33 cellular contexts compared by ENCODE assay signal in genomic region chr3:194078046-194078445, GRCh38. TPM values are rescaled to one million over a fixed set of nuclear protein-coding genes. Genes with fewer than 3 reads are reported as not detected.
"Had no signal": no experiment of that assay in that cellular context is flagged by ENCODE, and none has a peak within 500 bp of the region (broad histone marks: within the 10 kb centered on the region; RNA-seq: fewer than 3 reads in every experiment).

No MANE protein-coding gene starts in this region.

- H3K27me3 ChIP-seq: ascending aorta, breast epithelium, cardiac muscle cell had no signal

- H3K27ac Mint-ChIP-seq: activated CD4-positive, alpha-beta memory T cell treated with anti-CD3 and anti-CD28 coated beads for 36 hours; activated CD4-positive, alpha-beta T cell treated with anti-CD3 and anti-CD28 coated beads for 36 hours; activated CD4-positive, alpha-beta T cell treated with anti-CD3 and anti-CD28 coated beads, Interleukin-2, amount 10 ng/mL, durations not matched to agents 24 days and 14 days; activated CD8-positive, alpha-beta memory T cell treated with anti-CD3 and anti-CD28 coated beads, Interleukin-2, amount 10 ng/mL, durations not matched to agents 7 days and 5 days; activated CD8-positive, alpha-beta T cell treated with anti-CD3 and anti-CD28 coated beads, Interleukin-2, amount 10 ng/mL, durations not matched to agents 7 days and 5 days; activated naive CD4-positive, alpha-beta T cell treated with anti-CD3 and anti-CD28 coated beads for 36 hours; activated naive CD4-positive, alpha-beta T cell treated with anti-CD3 and anti-CD28 coated beads, Interleukin-2, amount 50 U/mL, for 24 hours; activated naive CD8-positive, alpha-beta T cell treated with anti-CD3 and anti-CD28 coated beads for 36 hours; activated naive CD8-positive, alpha-beta T cell treated with anti-CD3 and anti-CD28 coated beads, Interleukin-2, amount 50 U/mL, for 24 hours; activated T-helper 1 cell treated with anti-CD3 and anti-CD28 coated beads, Interleukin-12 subunit alpha, Interleukin-12 subunit beta, Interleukin-2, Interleukin-4 antibody, amounts not matched to agents 30 ng/mL and 10 ng/mL and 1 ng/mL, durations not matched to agents 14 hours and 24 hours and 36 hours; activated T-helper 2 cell treated with anti-CD3 and anti-CD28 coated beads, Interferon-gamma antibody, Interleukin-2, Interleukin-4, amounts not matched to agents 10 μg/mL and 5 μg/mL and 100 μg/mL, durations not matched to agents 14 hours and 24 hours and 36 hours; endodermal cell had no signal

- H3K36me3 ChIP-seq: ascending aorta, breast epithelium, cardiac muscle cell had no signal

- H3K36me3 Mint-ChIP-seq: activated CD4-positive, alpha-beta memory T cell treated with anti-CD3 and anti-CD28 coated beads for 36 hours; activated CD8-positive, alpha-beta memory T cell treated with anti-CD3 and anti-CD28 coated beads, Interleukin-2, amount 10 ng/mL, durations not matched to agents 7 days and 5 days; activated naive CD4-positive, alpha-beta T cell treated with anti-CD3 and anti-CD28 coated beads, Interleukin-2, amount 50 U/mL, for 24 hours; activated naive CD8-positive, alpha-beta T cell treated with anti-CD3 and anti-CD28 coated beads for 36 hours; brain had no signal

- H3K4me3 Mint-ChIP-seq: activated CD4-positive, alpha-beta memory T cell treated with anti-CD3 and anti-CD28 coated beads for 36 hours; activated CD4-positive, alpha-beta T cell treated with anti-CD3 and anti-CD28 coated beads for 36 hours; activated CD4-positive, alpha-beta T cell treated with anti-CD3 and anti-CD28 coated beads, Interleukin-2, amount 10 ng/mL, durations not matched to agents 24 days and 14 days; activated CD8-positive, alpha-beta memory T cell treated with anti-CD3 and anti-CD28 coated beads, Interleukin-2, amount 10 ng/mL, durations not matched to agents 7 days and 5 days; activated CD8-positive, alpha-beta T cell treated with anti-CD3 and anti-CD28 coated beads, Interleukin-2, amount 10 ng/mL, durations not matched to agents 7 days and 5 days; activated naive CD4-positive, alpha-beta T cell treated with anti-CD3 and anti-CD28 coated beads for 36 hours; activated naive CD4-positive, alpha-beta T cell treated with anti-CD3 and anti-CD28 coated beads, Interleukin-2, amount 50 U/mL, for 24 hours; activated naive CD8-positive, alpha-beta T cell treated with anti-CD3 and anti-CD28 coated beads for 36 hours; activated naive CD8-positive, alpha-beta T cell treated with anti-CD3 and anti-CD28 coated beads, Interleukin-2, amount 50 U/mL, for 24 hours; activated T-helper 1 cell treated with anti-CD3 and anti-CD28 coated beads, Interleukin-12 subunit alpha, Interleukin-12 subunit beta, Interleukin-2, Interleukin-4 antibody, amounts not matched to agents 30 ng/mL and 10 ng/mL and 1 ng/mL, durations not matched to agents 14 hours and 24 hours and 36 hours; brain; dendritic cell treated with granulocyte-macrophage colony-stimulating factor and Interleukin-4, amounts not matched to agents 40 ng/mL and 50 ng/mL, for 4 days; endodermal cell had no signal

- DNase-seq: activated CD4-positive, alpha-beta memory T cell treated with anti-CD3 and anti-CD28 coated beads for 36 hours; activated CD4-positive, alpha-beta T cell treated with anti-CD3 and anti-CD28 coated beads for 36 hours; activated CD4-positive, alpha-beta T cell treated with anti-CD3 and anti-CD28 coated beads, Interleukin-2, amount 10 ng/mL, durations not matched to agents 24 days and 14 days; activated CD4-positive, CD25-positive, alpha-beta regulatory T cell; activated CD4-positive, CD25-positive, alpha-beta regulatory T cell treated with anti-CD3 and anti-CD28 coated beads, Interleukin-2, amount 50 U/mL, for 72 hours; activated CD8-positive, alpha-beta memory T cell treated with anti-CD3 and anti-CD28 coated beads, Interleukin-2, amount 10 ng/mL, durations not matched to agents 7 days and 5 days; activated CD8-positive, alpha-beta memory T cell treated with anti-CD3 and anti-CD28 coated beads, Interleukin-2, amount 50 U/mL, for 4 hours; activated CD8-positive, alpha-beta T cell treated with anti-CD3 and anti-CD28 coated beads, Interleukin-2, amount 10 ng/mL, durations not matched to agents 7 days and 5 days; activated effector memory CD4-positive, alpha-beta T cell treated with anti-CD3 and anti-CD28 coated beads, Interleukin-2, amount 50 U/mL, for 16 hours; activated naive CD4-positive, alpha-beta T cell treated with anti-CD3 and anti-CD28 coated beads for 36 hours; activated naive CD8-positive, alpha-beta T cell treated with anti-CD3 and anti-CD28 coated beads for 36 hours; activated naive CD8-positive, alpha-beta T cell treated with anti-CD3 and anti-CD28 coated beads, Interleukin-2, amount 50 U/mL, for 24 hours; activated T-cell treated with anti-CD3 and anti-CD28 coated beads, Interleukin-2, amount 50 U/mL, for 1 hour; activated T-cell treated with anti-CD3 and anti-CD28 coated beads, Interleukin-2, amount 50 U/mL, for 48 hours; central memory CD4-positive, alpha-beta T cell; cerebellar nuclear complex; dorsolateral prefrontal cortex; effector memory CD4-positive, alpha-beta T cell; endodermal cell; foreskin fibroblast; head of caudate nucleus; T-helper 2 cell had no signal

- H3K27ac ChIP-seq: ascending aorta, breast epithelium, cardiac muscle cell, coronary artery, dorsolateral prefrontal cortex had no signal

- H3K9me3 Mint-ChIP-seq: activated CD4-positive, alpha-beta memory T cell treated with anti-CD3 and anti-CD28 coated beads for 36 hours; activated CD4-positive, alpha-beta T cell treated with anti-CD3 and anti-CD28 coated beads, Interleukin-2, amount 10 ng/mL, durations not matched to agents 24 days and 14 days; activated naive CD4-positive, alpha-beta T cell treated with anti-CD3 and anti-CD28 coated beads for 36 hours; activated naive CD4-positive, alpha-beta T cell treated with anti-CD3 and anti-CD28 coated beads, Interleukin-2, amount 50 U/mL, for 24 hours; activated naive CD8-positive, alpha-beta T cell treated with anti-CD3 and anti-CD28 coated beads for 36 hours; activated naive CD8-positive, alpha-beta T cell treated with anti-CD3 and anti-CD28 coated beads, Interleukin-2, amount 50 U/mL, for 24 hours; activated T-helper 1 cell treated with anti-CD3 and anti-CD28 coated beads, Interleukin-12 subunit alpha, Interleukin-12 subunit beta, Interleukin-2, Interleukin-4 antibody, amounts not matched to agents 30 ng/mL and 10 ng/mL and 1 ng/mL, durations not matched to agents 14 hours and 24 hours and 36 hours; activated T-helper 2 cell treated with anti-CD3 and anti-CD28 coated beads, Interferon-gamma antibody, Interleukin-2, Interleukin-4, amounts not matched to agents 10 μg/mL and 5 μg/mL and 100 μg/mL, durations not matched to agents 14 hours and 24 hours and 36 hours; dendritic cell treated with granulocyte-macrophage colony-stimulating factor and Interleukin-4, amounts not matched to agents 40 ng/mL and 50 ng/mL, for 4 days had no signal

- H3K4me1 Mint-ChIP-seq: activated CD4-positive, alpha-beta T cell treated with anti-CD3 and anti-CD28 coated beads for 36 hours; activated CD4-positive, alpha-beta T cell treated with anti-CD3 and anti-CD28 coated beads, Interleukin-2, amount 10 ng/mL, durations not matched to agents 24 days and 14 days; activated CD8-positive, alpha-beta memory T cell treated with anti-CD3 and anti-CD28 coated beads, Interleukin-2, amount 10 ng/mL, durations not matched to agents 7 days and 5 days; activated naive CD4-positive, alpha-beta T cell treated with anti-CD3 and anti-CD28 coated beads, Interleukin-2, amount 50 U/mL, for 24 hours; activated naive CD8-positive, alpha-beta T cell treated with anti-CD3 and anti-CD28 coated beads for 36 hours had no signal

- ATAC-seq: activated CD4-positive, alpha-beta T cell treated with anti-CD3 and anti-CD28 coated beads for 36 hours; activated CD8-positive, alpha-beta memory T cell treated with anti-CD3 and anti-CD28 coated beads, Interleukin-2, amount 10 ng/mL, durations not matched to agents 7 days and 5 days; activated CD8-positive, alpha-beta T cell treated with anti-CD3 and anti-CD28 coated beads, Interleukin-2, amount 10 ng/mL, durations not matched to agents 7 days and 5 days; activated naive CD8-positive, alpha-beta T cell treated with anti-CD3 and anti-CD28 coated beads, Interleukin-2, amount 50 U/mL, for 24 hours; esophagus mucosa had no signal

- H3K4me1 ChIP-seq: ascending aorta, breast epithelium had no signal

- H3K4me3 ChIP-seq: ascending aorta, breast epithelium, cardiac muscle cell, coronary artery, dorsolateral prefrontal cortex had no signal

- H3K9me3 ChIP-seq: ascending aorta, breast epithelium had no signal

RNA-seq across cellular contexts. Expression of gene HES1, which starts 57.9 kb away (rescaled TPM):
- total RNA-seq: activated CD8-positive, alpha-beta memory T cell treated with anti-CD3 and anti-CD28 coated beads for 36 hours; activated CD8-positive, alpha-beta T cell treated with anti-CD3 and anti-CD28 coated beads, Interleukin-2, amount 10 ng/mL, durations not matched to agents 7 days and 5 days had no signal
